32 cellular contexts compared by ENCODE assay signal in genomic region chr15:33476908-33477307, GRCh38.
DNase-seq lines count a peak whose midpoint lies in the region; ATAC-seq and TF ChIP-seq lines count a peak whose summit lies in the region.
"Had no signal": no experiment of that assay in that cellular context is flagged by ENCODE, and none has a peak within 500 bp of the region (broad histone marks: within the 10 kb centered on the region; RNA-seq: fewer than 3 reads in every experiment).

No MANE protein-coding gene starts in this region.

- TF ChIP-seq CTCF in psoas muscle (IDR thresholded peaks at IDR 0.05), result no peak
- TF ChIP-seq CTCF in gastrocnemius medialis (IDR thresholded peaks at IDR 0.05 in 4 of 5, conservative IDR thresholded peaks at IDR 0.05 in 1 of 5), result no peak

- no peak for TF ChIP-seq POLR2A in gastrocnemius medialis (IDR thresholded peaks at IDR 0.05)

- no peaks in the 10 kb centered on the region for H3K27me3 ChIP-seq in psoas muscle (ENCODE audit: insufficient read depth in 3 of 3, low read length in 2 of 3)
- no peaks in the 10 kb centered on the region for H3K27me3 ChIP-seq in gastrocnemius medialis
- no peaks in the 10 kb centered on the region for H3K27me3 ChIP-seq in HAP-1 (ENCODE audit: low read depth)
- H3K27me3 ChIP-seq: BE2C; BLaER1; BLaER1 treated with 17β-estradiol and CSF1 and Interleukin-3, amounts not matched to agents 10 nM and 100 nM had no signal

- ATAC-seq in psoas muscle, result peak in 3 of 4 donors; percentile 60 to 74 (median 66)
- ATAC-seq in gastrocnemius medialis, result peak; percentile 87 to 88
- ATAC-seq in activated CD4-positive, CD25-positive, alpha-beta regulatory T cell treated with anti-CD3 and anti-CD28 coated beads, Interleukin-2, amount 50 U/mL, for 24 hours, result no peak
- ATAC-seq: A549; CD8-positive, alpha-beta T cell had no signal

- no peak overlapping the region for H3K4me3 ChIP-seq in psoas muscle
- H3K4me3 ChIP-seq in gastrocnemius medialis, result no peak overlapping the region
- no peak overlapping the region for H3K4me3 ChIP-seq in HAP-1
- H3K4me3 ChIP-seq: A549; BLaER1; BLaER1 treated with 17β-estradiol and CSF1 and Interleukin-3, amounts not matched to agents 10 nM and 100 nM had no signal

- H3K4me1 ChIP-seq in psoas muscle (peaks cover 9% of the 10 kb centered on the region), gastrocnemius medialis (peaks cover 11 to 13% of the 10 kb centered on the region in 2 donors), HAP-1 (no peaks in the 10 kb centered on the region)
- H3K4me1 ChIP-seq: A549; BE2C; BLaER1; BLaER1 treated with 17β-estradiol and CSF1 and Interleukin-3, amounts not matched to agents 10 nM and 100 nM; Caco-2 had no signal

- H3K9me3 ChIP-seq in psoas muscle, result peaks cover 6% of the 10 kb centered on the region
- no peaks in the 10 kb centered on the region for H3K9me3 ChIP-seq in gastrocnemius medialis
- H3K9me3 ChIP-seq in HAP-1, result no peaks in the 10 kb centered on the region
- H3K9me3 ChIP-seq: A549, BE2C, Caco-2 had no signal

- H3K36me3 ChIP-seq in psoas muscle (ENCODE audit: insufficient read depth in 1 of 2, low read depth in 1 of 2) (no peaks in the 10 kb centered on the region), gastrocnemius medialis (no peaks in the 10 kb centered on the region), HAP-1 (replicated peaks) (no peaks in the 10 kb centered on the region)
- H3K36me3 ChIP-seq: BE2C; BLaER1; BLaER1 treated with 17β-estradiol and CSF1 and Interleukin-3, amounts not matched to agents 10 nM and 100 nM had no signal

- intact Hi-C loops in psoas muscle (cut with DNase I) (no loop called here), gastrocnemius medialis (cut with DNase I; ENCODE audit: low total_unique reads) (no loop called here), head of caudate nucleus (cut with DNase I) (no loop called here)

- in situ Hi-C loops in gastrocnemius medialis (cut with MboI; ENCODE audit: low sequenced_read_pairs in 4 of 4) (loop anchor here in 1 of 4 donors (10.0 kb wide), 1 partner anchor 82 kb away; no protein-coding TSS in a partner anchor), HAP-1 (cut with MboI; ENCODE audit: low sequenced_read_pairs) (no loop called here)

- DNase-seq in medulla oblongata (ENCODE audit: extremely low spot score) (peak; percentile 24), pons (ENCODE audit: low spot score) (peak; percentile 25), psoas muscle (no peak), gastrocnemius medialis (peak in 1 of 2 donors; percentile 51), head of caudate nucleus (no peak), DMS153 (lab: John Stamatoyannopoulos, UW) (no peak), HAP-1 (ENCODE audit: low spot score in 2 of 2) (no peak)
- DNase-seq: 8988T; ACHN; AML-193; BE2C; C1 segment of cervical spinal cord; Caco-2; Calu3; CD4-positive, alpha-beta memory T cell; CD4-positive, alpha-beta T cell; CD4-positive, CD25-positive, alpha-beta regulatory T cell; CD8-positive, alpha-beta memory T cell; CD8-positive, alpha-beta T cell; COR-L47; DMS 273 treated with DMSO at 0.1 percent for 48 hours; DMS53; DMS79; DMS79 treated with DMSO at 0.1 percent for 48 hours; DND-41; EL had no signal

- H3K27ac ChIP-seq in psoas muscle, result peak overlapping the region; percentile 38
- H3K27ac ChIP-seq in gastrocnemius medialis, result peak overlapping the region in 3 of 4 donors; percentile 47 to 54 (median 49)
- H3K27ac ChIP-seq: 22Rv1; A549; BLaER1; BLaER1 treated with 17β-estradiol and CSF1 and Interleukin-3, amounts not matched to agents 10 nM and 100 nM; C4-2B had no signal

- WGBS in psoas muscle, 3 donors, result 51 to 59% (median 54%) methylated on average over 2 of the region's 2 CpGs

Comparison
In these comparisons a context has a peak if more than half of its experiments do, and no peak if none do; other contexts are left out.
1. DNase-seq: peak in medulla oblongata (single experiment) and pons (single experiment); none in psoas muscle (0 of 2), head of caudate nucleus (0 of 42), DMS153 (single experiment) and HAP-1 (0 of 2).
2. ATAC-seq: peak in psoas muscle (3 of 4) and gastrocnemius medialis (2 of 2); none in activated CD4-positive, CD25-positive, alpha-beta regulatory T cell treated with anti-CD3 and anti-CD28 coated beads, Interleukin-2, amount 50 U/mL, for 24 hours (0 of 2).